ENCODE assay signal across 29 cellular contexts in genomic region chr16:74192281-74192680, GRCh38.
"Had no signal": no experiment of that assay in that cellular context is flagged by ENCODE, and none has a peak within 500 bp of the region (broad histone marks: within the 10 kb centered on the region; RNA-seq: fewer than 3 reads in every experiment).

No MANE protein-coding gene starts in this region.

- DNase-seq: activated CD4-positive, alpha-beta memory T cell treated with anti-CD3 and anti-CD28 coated beads, Interleukin-2, amount 10 ng/mL, durations not matched to agents 7 days and 5 days; activated CD4-positive, alpha-beta T cell treated with anti-CD3 and anti-CD28 coated beads for 1 hour; activated CD4-positive, alpha-beta T cell treated with anti-CD3 and anti-CD28 coated beads for 4 hours; activated CD4-positive, alpha-beta T cell treated with anti-CD3 and anti-CD28 coated beads, Interleukin-2, amount 10 ng/mL, durations not matched to agents 7 days and 5 days; activated CD4-positive, alpha-beta T cell treated with anti-CD3 and anti-CD28 coated beads, Interleukin-2, amount 50 U/mL, for 4 hours; activated CD8-positive, alpha-beta memory T cell treated with anti-CD3 and anti-CD28 coated beads, Interleukin-2, amount 50 U/mL, for 48 hours; activated gamma-delta T cell; activated naive CD4-positive, alpha-beta T cell; activated naive CD4-positive, alpha-beta T cell treated with anti-CD3 and anti-CD28 coated beads, Interleukin-2, amount 10 ng/mL, durations not matched to agents 7 days and 5 days; activated naive CD8-positive, alpha-beta T cell treated with anti-CD3 and anti-CD28 coated beads, Interleukin-2, amount 10 ng/mL, durations not matched to agents 7 days and 5 days; activated T-cell treated with anti-CD3 and anti-CD28 coated beads for 4 hours; activated T-cell treated with anti-CD3 and anti-CD28 coated beads, Interleukin-2, amount 50 U/mL, for 24 hours; activated T-cell treated with anti-CD3 and anti-CD28 coated beads, Interleukin-2, amount 50 U/mL, for 72 hours; central memory CD4-positive, alpha-beta T cell; cerebellar nuclear complex; colonic mucosa; effector memory CD4-positive, alpha-beta T cell; foreskin fibroblast; head of caudate nucleus; T-helper 2 cell had no signal

- H3K27me3 Mint-ChIP-seq: activated CD4-positive, alpha-beta memory T cell treated with anti-CD3 and anti-CD28 coated beads, Interleukin-2, amount 10 ng/mL, durations not matched to agents 7 days and 5 days; activated CD4-positive, alpha-beta T cell treated with anti-CD3 and anti-CD28 coated beads, Interleukin-2, amount 10 ng/mL, durations not matched to agents 7 days and 5 days; brain had no signal

- H3K27ac ChIP-seq: ascending aorta, breast epithelium, cardiac muscle cell, colonic mucosa, VCaP had no signal

- H3K4me1 Mint-ChIP-seq: activated CD4-positive, alpha-beta memory T cell treated with anti-CD3 and anti-CD28 coated beads, Interleukin-2, amount 10 ng/mL, durations not matched to agents 7 days and 5 days; activated CD4-positive, alpha-beta T cell treated with anti-CD3 and anti-CD28 coated beads, Interleukin-2, amount 10 ng/mL, durations not matched to agents 7 days and 5 days; activated naive CD4-positive, alpha-beta T cell treated with anti-CD3 and anti-CD28 coated beads, Interleukin-2, amount 10 ng/mL, durations not matched to agents 7 days and 5 days; activated naive CD8-positive, alpha-beta T cell treated with anti-CD3 and anti-CD28 coated beads, Interleukin-2, amount 10 ng/mL, durations not matched to agents 7 days and 5 days; brain; WTC11 had no signal

- H3K4me3 Mint-ChIP-seq: activated CD4-positive, alpha-beta memory T cell treated with anti-CD3 and anti-CD28 coated beads, Interleukin-2, amount 10 ng/mL, durations not matched to agents 7 days and 5 days; activated CD4-positive, alpha-beta T cell treated with anti-CD3 and anti-CD28 coated beads, Interleukin-2, amount 10 ng/mL, durations not matched to agents 7 days and 5 days; activated naive CD4-positive, alpha-beta T cell treated with anti-CD3 and anti-CD28 coated beads, Interleukin-2, amount 10 ng/mL, durations not matched to agents 7 days and 5 days; activated naive CD8-positive, alpha-beta T cell treated with anti-CD3 and anti-CD28 coated beads, Interleukin-2, amount 10 ng/mL, durations not matched to agents 7 days and 5 days; activated T-cell treated with anti-CD3 and anti-CD28 coated beads, Interleukin-2, amount 50 U/mL, for 24 hours; activated T-cell treated with anti-CD3 and anti-CD28 coated beads, Interleukin-2, amount 50 U/mL, for 72 hours; brain; WTC11 had no signal

- H3K36me3 ChIP-seq: ascending aorta, breast epithelium, cardiac muscle cell, colonic mucosa had no signal

- H3K4me3 ChIP-seq: ascending aorta, breast epithelium, cardiac muscle cell, colonic mucosa had no signal

- H3K9me3 Mint-ChIP-seq: activated CD4-positive, alpha-beta memory T cell treated with anti-CD3 and anti-CD28 coated beads, Interleukin-2, amount 10 ng/mL, durations not matched to agents 7 days and 5 days; activated CD4-positive, alpha-beta T cell treated with anti-CD3 and anti-CD28 coated beads, Interleukin-2, amount 10 ng/mL, durations not matched to agents 7 days and 5 days; activated naive CD4-positive, alpha-beta T cell treated with anti-CD3 and anti-CD28 coated beads, Interleukin-2, amount 10 ng/mL, durations not matched to agents 7 days and 5 days; activated naive CD4-positive, alpha-beta T cell treated with anti-CD3 and anti-CD28 coated beads, Interleukin-2, amount 50 U/mL, for 72 hours; activated naive CD8-positive, alpha-beta T cell treated with anti-CD3 and anti-CD28 coated beads, Interleukin-2, amount 10 ng/mL, durations not matched to agents 7 days and 5 days; activated T-cell treated with anti-CD3 and anti-CD28 coated beads, Interleukin-2, amount 50 U/mL, for 24 hours had no signal

- ATAC-seq: activated naive CD4-positive, alpha-beta T cell treated with anti-CD3 and anti-CD28 coated beads, Interleukin-2, amount 50 U/mL, for 72 hours; activated T-cell treated with anti-CD3 and anti-CD28 coated beads, Interleukin-2, amount 50 U/mL, for 72 hours; WTC11 had no signal

- H3K4me1 ChIP-seq: ascending aorta, breast epithelium, colonic mucosa had no signal

- H3K27ac Mint-ChIP-seq: activated CD4-positive, alpha-beta memory T cell treated with anti-CD3 and anti-CD28 coated beads, Interleukin-2, amount 10 ng/mL, durations not matched to agents 7 days and 5 days; activated CD4-positive, alpha-beta T cell treated with anti-CD3 and anti-CD28 coated beads, Interleukin-2, amount 10 ng/mL, durations not matched to agents 7 days and 5 days; activated naive CD4-positive, alpha-beta T cell treated with anti-CD3 and anti-CD28 coated beads, Interleukin-2, amount 10 ng/mL, durations not matched to agents 7 days and 5 days; activated naive CD4-positive, alpha-beta T cell treated with anti-CD3 and anti-CD28 coated beads, Interleukin-2, amount 50 U/mL, for 72 hours; activated naive CD8-positive, alpha-beta T cell treated with anti-CD3 and anti-CD28 coated beads, Interleukin-2, amount 10 ng/mL, durations not matched to agents 7 days and 5 days; activated T-cell treated with anti-CD3 and anti-CD28 coated beads, Interleukin-2, amount 50 U/mL, for 24 hours; activated T-cell treated with anti-CD3 and anti-CD28 coated beads, Interleukin-2, amount 50 U/mL, for 72 hours; WTC11 had no signal

- FAIRE-seq: frontal cortex, TTC549 had no signal

- H3K36me3 Mint-ChIP-seq: activated naive CD4-positive, alpha-beta T cell treated with anti-CD3 and anti-CD28 coated beads, Interleukin-2, amount 10 ng/mL, durations not matched to agents 7 days and 5 days; activated naive CD4-positive, alpha-beta T cell treated with anti-CD3 and anti-CD28 coated beads, Interleukin-2, amount 50 U/mL, for 72 hours; activated naive CD8-positive, alpha-beta T cell treated with anti-CD3 and anti-CD28 coated beads, Interleukin-2, amount 10 ng/mL, durations not matched to agents 7 days and 5 days; brain; WTC11 had no signal

- H3K27me3 ChIP-seq: ascending aorta, breast epithelium, cardiac muscle cell, colonic mucosa had no signal

- H3K9me3 ChIP-seq: ascending aorta, breast epithelium, colonic mucosa had no signal
